In the genomic region with DNA sequence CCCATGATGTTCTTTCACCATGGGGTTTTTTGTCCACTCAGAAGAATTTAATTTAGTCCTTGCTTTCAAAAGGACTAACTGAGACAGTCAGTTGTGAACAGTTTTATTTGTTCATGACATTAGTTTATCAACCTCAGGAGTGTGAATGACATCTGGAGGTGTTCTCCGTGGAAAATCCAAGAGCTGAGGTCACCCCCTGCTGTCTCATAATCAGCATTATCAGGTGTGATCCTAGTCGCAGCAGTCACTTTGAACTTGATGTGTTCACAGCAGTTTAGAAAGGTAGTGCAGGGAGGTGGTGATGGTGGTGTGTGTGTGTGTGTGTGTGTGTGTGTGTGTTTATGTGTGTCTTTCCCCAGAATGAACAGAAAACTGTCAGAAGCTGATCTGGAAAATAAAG, we compare ENCODE assay signal across 23 cellular contexts.
"Had no signal": no experiment of that assay in that cellular context is flagged by ENCODE, and none has a peak within 500 bp of the region (broad histone marks: within the 10 kb centered on the region; RNA-seq: fewer than 3 reads in every experiment).

No MANE protein-coding gene starts in this region.

- H3K4me3 Mint-ChIP-seq: immature natural killer cell; naive thymus-derived CD8-positive, alpha-beta T cell; nephron; stimulated activated memory B cell treated with anti-CD40 and anti-IgM and Interleukin-4, amounts not matched to agents 10 μg/mL and 1 μg/mL and 100 μg/mL, for 72 hours; stimulated activated naive CD8-positive, alpha-beta T cell treated with anti-CD3 and anti-CD28 coated beads, Interleukin-15, amount 100 ng/mL, for 72 hours; type B pancreatic cell had no signal

- H3K27ac Mint-ChIP-seq: immature natural killer cell; naive thymus-derived CD8-positive, alpha-beta T cell; nephron; progenitor cell of endocrine pancreas; stimulated activated memory B cell treated with anti-CD40 and anti-IgM and Interleukin-4, amounts not matched to agents 10 μg/mL and 1 μg/mL and 100 μg/mL, for 72 hours; stimulated activated naive CD8-positive, alpha-beta T cell treated with anti-CD3 and anti-CD28 coated beads, Interleukin-15, amount 100 ng/mL, for 72 hours; type B pancreatic cell had no signal

- H3K27ac ChIP-seq: left ventricle myocardium inferior, ovary, right atrium auricular region, right lobe of liver, tibial nerve, uterus had no signal

- H3K4me3 ChIP-seq: left ventricle myocardium inferior, lung, ovary, right atrium auricular region, right lobe of liver, smooth muscle cell, tibial nerve, uterus had no signal

- H3K27me3 ChIP-seq: ovary, right atrium auricular region, right lobe of liver, tibial nerve, uterus had no signal

- H3K9me3 Mint-ChIP-seq: nephron, type B pancreatic cell had no signal

- H3K9me3 ChIP-seq: ovary, right atrium auricular region, right lobe of liver, uterus had no signal

- H3K36me3 ChIP-seq: left ventricle myocardium inferior, ovary, right atrium auricular region, right lobe of liver, tibial nerve, uterus had no signal

- H3K4me2 ChIP-seq: smooth muscle cell had no signal

- H3K36me3 Mint-ChIP-seq: immature natural killer cell; naive thymus-derived CD8-positive, alpha-beta T cell; stimulated activated memory B cell treated with anti-CD40 and anti-IgM and Interleukin-4, amounts not matched to agents 10 μg/mL and 1 μg/mL and 100 μg/mL, for 72 hours; type B pancreatic cell had no signal

- ATAC-seq: naive thymus-derived CD8-positive, alpha-beta T cell; right lobe of liver; stimulated activated memory B cell treated with anti-CD40 and anti-IgM and Interleukin-4, amounts not matched to agents 10 μg/mL and 1 μg/mL and 100 μg/mL, for 72 hours; stimulated activated naive CD8-positive, alpha-beta T cell treated with anti-CD3 and anti-CD28 coated beads, Interleukin-15, amount 100 ng/mL, for 72 hours had no signal

- H3K4me1 ChIP-seq: left ventricle myocardium inferior, right atrium auricular region, right lobe of liver, tibial nerve, uterus had no signal

- H3K4me1 Mint-ChIP-seq: immature natural killer cell; naive thymus-derived CD8-positive, alpha-beta T cell; nephron; stimulated activated memory B cell treated with anti-CD40 and anti-IgM and Interleukin-4, amounts not matched to agents 10 μg/mL and 1 μg/mL and 100 μg/mL, for 72 hours; stimulated activated naive CD8-positive, alpha-beta T cell treated with anti-CD3 and anti-CD28 coated beads, Interleukin-15, amount 100 ng/mL, for 72 hours had no signal

- DNase-seq: hypothalamus; immature natural killer cell; kidney; left ventricle myocardium inferior; naive thymus-derived CD8-positive, alpha-beta T cell; ovary; right lobe of liver; stimulated activated CD4-positive, alpha-beta T cell treated with anti-CD3 and anti-CD28 coated beads, Interleukin-1b, Interleukin-23, amount 100 ng/mL, for 48 hours; stimulated activated CD4-positive, alpha-beta T cell treated with anti-CD3 and anti-CD28 coated beads, Interleukin-2, amount 100 ng/mL, for 48 hours; stimulated activated CD4-positive, alpha-beta T cell treated with anti-CD3 and anti-CD28 coated beads, Interleukin-4, amount 100 ng/mL, for 4 hours; stimulated activated CD8-positive, alpha-beta memory T cell treated with anti-CD3 and anti-CD28 coated beads, Interleukin-4, amount 100 ng/mL, for 48 hours; stimulated activated naive CD4-positive, alpha-beta T cell treated with Interleukin-2 at 50 U/mL for 16 hours; stimulated activated naive CD8-positive, alpha-beta T cell treated with anti-CD3 and anti-CD28 coated beads, Interleukin-15, amount 100 ng/mL, for 72 hours; substantia nigra; uterus had no signal

- H3K27me3 Mint-ChIP-seq: naive thymus-derived CD8-positive, alpha-beta T cell; progenitor cell of endocrine pancreas; stimulated activated memory B cell treated with anti-CD40 and anti-IgM and Interleukin-4, amounts not matched to agents 10 μg/mL and 1 μg/mL and 100 μg/mL, for 72 hours; stimulated activated naive CD8-positive, alpha-beta T cell treated with anti-CD3 and anti-CD28 coated beads, Interleukin-15, amount 100 ng/mL, for 72 hours; type B pancreatic cell had no signal
